In the genomic region with DNA sequence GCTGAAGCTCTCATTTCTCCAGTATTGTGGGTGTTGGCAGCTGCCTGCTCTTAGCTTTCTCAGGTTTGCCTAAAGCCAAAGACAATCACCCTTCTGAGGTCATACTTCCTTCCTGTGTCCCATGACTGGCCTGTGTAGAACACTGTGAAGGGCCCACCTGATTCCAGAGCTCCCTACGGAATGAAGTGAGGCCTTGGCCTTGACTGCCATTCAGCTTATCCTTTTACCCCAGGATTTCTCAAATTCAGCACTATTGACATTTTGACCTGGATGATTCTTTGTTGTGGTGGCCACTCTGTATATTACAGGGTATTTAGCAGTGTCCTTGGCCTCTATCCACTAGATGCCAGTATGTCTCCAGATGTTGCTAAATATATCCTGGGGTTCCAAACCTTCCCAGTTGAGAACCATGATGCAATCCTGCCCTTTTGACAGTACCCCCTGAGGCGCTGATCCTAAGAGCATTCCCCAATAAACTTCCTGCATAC, we compare ENCODE assay signal across 10 cellular contexts.
DNase-seq lines count a peak whose midpoint lies in the region; ATAC-seq lines count a peak whose summit lies in the region.
"Had no signal": no experiment of that assay in that cellular context is flagged by ENCODE, and none has a peak within 500 bp of the region (broad histone marks: within the 10 kb centered on the region; RNA-seq: fewer than 3 reads in every experiment).

No MANE protein-coding gene starts in this region.

- no peaks in the 10 kb centered on the region for H3K27me3 ChIP-seq in ACC112 (ENCODE audit: insufficient read depth, low read length)

- no peak for ATAC-seq in GM21390 (IDR thresholded peaks at IDR 0.05; ENCODE audit: unreplicated experiment)

- no peaks in the 10 kb centered on the region for H3K36me3 ChIP-seq in ACC112 (ENCODE audit: insufficient read depth, low read length)

- peak overlapping the region; percentile 78 for H3K27ac ChIP-seq in ACC112 (ENCODE audit: low read depth, low read length)

- peaks cover 23% of the 10 kb centered on the region for H3K4me1 ChIP-seq in ACC112 (ENCODE audit: control insufficient read depth, insufficient read depth, low read length, unreplicated experiment)

- peak overlapping the region; percentile 51 for H2AFZ ChIP-seq in ACC112 (ENCODE audit: low read length, unreplicated experiment)

- DNase-seq in HPDE6-E6E7 (ENCODE audit: extremely low spot score) (peak; percentile 60), amniotic epithelial cell (ENCODE audit: low read depth) (peak; percentile 59), iPS-NIHi7 (ENCODE audit: extremely low spot score) (peak; percentile 57), T-helper 2 cell (no peak), CD1c-positive myeloid dendritic cell (ENCODE audit: extremely low spot score) (no peak)
- no peak for DNase-seq in activated T-cell treated with anti-CD3 and anti-CD28 coated beads, Interleukin-2, amount 50 U/mL, for 1 hour
- DNase-seq: GF-D8, NCI-H1694 treated with DMSO at 0.1 percent for 48 hours had no signal

- no peak overlapping the region for H3K4me3 ChIP-seq in ACC112 (ENCODE audit: low read depth, low read length)

- no peaks in the 10 kb centered on the region for H3K79me2 ChIP-seq in ACC112 (ENCODE audit: control insufficient read depth, insufficient read depth, low read length, unreplicated experiment)

Comparison
In these comparisons a context has a peak if more than half of its experiments do, and no peak if none do; other contexts are left out.
1. DNase-seq: peak in HPDE6-E6E7 (single experiment), amniotic epithelial cell (single experiment) and iPS-NIHi7 (single experiment); none in T-helper 2 cell (0 of 5), activated T-cell treated with anti-CD3 and anti-CD28 coated beads, Interleukin-2, amount 50 U/mL, for 1 hour (single experiment) and CD1c-positive myeloid dendritic cell (single experiment).